Comparison of ENCODE assay signal across 9 cellular contexts in the genomic region with DNA sequence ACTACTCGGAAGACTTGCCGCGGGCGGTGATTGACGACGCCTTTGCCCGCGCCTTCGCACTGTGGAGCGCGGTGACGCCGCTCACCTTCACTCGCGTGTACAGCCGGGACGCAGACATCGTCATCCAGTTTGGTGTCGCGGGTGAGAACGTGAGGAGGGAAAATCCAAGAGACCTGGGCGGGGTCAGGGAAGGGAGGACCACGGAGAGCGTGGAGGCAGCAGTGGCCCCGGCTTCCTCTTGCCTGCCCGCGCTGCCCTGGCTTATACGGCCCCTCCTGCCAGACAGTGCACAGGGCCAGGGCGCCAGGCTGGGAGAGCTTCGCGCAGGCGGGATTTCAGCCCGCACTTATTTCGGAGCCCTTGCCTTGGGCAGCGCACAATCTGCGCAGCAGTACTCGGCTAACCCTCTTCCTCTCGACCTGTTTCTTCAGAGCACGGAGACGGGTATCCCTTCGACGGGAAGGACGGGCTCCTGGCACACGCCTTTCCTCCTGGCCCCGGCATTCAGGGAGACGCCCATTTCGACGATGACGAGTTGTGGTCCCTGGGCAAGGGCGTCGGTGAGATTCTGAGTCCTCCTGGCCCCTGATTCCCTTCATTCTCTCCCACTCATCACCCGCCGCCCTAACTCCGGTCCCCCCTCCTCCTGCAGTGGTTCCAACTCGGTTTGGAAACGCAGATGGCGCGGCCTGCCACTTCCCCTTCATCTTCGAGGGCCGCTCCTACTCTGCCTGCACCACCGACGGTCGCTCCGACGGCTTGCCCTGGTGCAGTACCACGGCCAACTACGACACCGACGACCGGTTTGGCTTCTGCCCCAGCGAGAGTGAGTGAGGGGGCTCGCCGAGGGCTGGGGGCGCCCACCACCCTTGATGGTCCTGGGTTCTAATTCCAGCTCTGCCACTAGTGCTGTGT. TPM values are rescaled to one million over a fixed set of nuclear protein-coding genes. Genes with fewer than 3 reads are reported as not detected.
DNase-seq lines count a peak whose midpoint lies in the region; ATAC-seq and TF ChIP-seq lines count a peak whose summit lies in the region.
"Had no signal": no experiment of that assay in that cellular context is flagged by ENCODE, and none has a peak within 500 bp of the region (broad histone marks: within the 10 kb centered on the region; RNA-seq: fewer than 3 reads in every experiment).

No MANE protein-coding gene starts in this region.

- TF ChIP-seq CTCF in gastrocnemius medialis (IDR thresholded peaks at IDR 0.05 in 4 of 5, conservative IDR thresholded peaks at IDR 0.05 in 1 of 5) = no peak

- H3K36me3 ChIP-seq in gastrocnemius medialis = no peaks in the 10 kb centered on the region

- H3K27me3 ChIP-seq in gastrocnemius medialis = peaks cover 68 to 81% (median 71%) of the 10 kb centered on the region in 3 donors

- peaks cover 2% of the 10 kb centered on the region for H3K9me3 ChIP-seq in iPS-18c (ENCODE audit: control insufficient read depth, insufficient read depth, low read length)
- H3K9me3 ChIP-seq in gastrocnemius medialis = no peaks in the 10 kb centered on the region

- no peak overlapping the region for H3K27ac ChIP-seq in gastrocnemius medialis

- DNase-seq in NCI-H146 (lab: John Stamatoyannopoulos, UW) (peak; percentile 37), NCI-H146 treated with DMSO at 0.1 percent for 48 hours (lab: John Stamatoyannopoulos, UW; ENCODE audit: unreplicated experiment) (no peak), activated T-cell treated with anti-CD3 and anti-CD28 coated beads for 24 hours (ENCODE audit: low read depth) (peak; percentile 36), left lobe of liver (ENCODE audit: low spot score) (no peak), gastrocnemius medialis (no peak)
- DNase-seq in stimulated activated naive CD4-positive, alpha-beta T cell treated with Interleukin-2 at 50 U/mL for 16 hours (lab: John Stamatoyannopoulos, UW) = peak; percentile 42

- H3K4me3 ChIP-seq in iPS-18c (ENCODE audit: insufficient read depth, low read depth, low read length) = peak overlapping the region; percentile 20; the same call in 1 of the 2 replicates
- H3K4me3 ChIP-seq in gastrocnemius medialis = no peak overlapping the region

- in situ Hi-C loops in gastrocnemius medialis (cut with MboI; ENCODE audit: low sequenced_read_pairs in 4 of 4) = no loop called here

- intact Hi-C loops in gastrocnemius medialis (cut with DNase I; ENCODE audit: low total_unique reads) = no loop called here

- ATAC-seq in HG02981 (IDR thresholded peaks at IDR 0.05; ENCODE audit: unreplicated experiment) = no peak
- ATAC-seq in left lobe of liver = no peak
- no peak for ATAC-seq in gastrocnemius medialis

- TF ChIP-seq POLR2A in gastrocnemius medialis (IDR thresholded peaks at IDR 0.05) = no peak

- H3K4me1 ChIP-seq in gastrocnemius medialis = peaks cover 0 to 4% of the 10 kb centered on the region in 2 donors

RNA-seq across cellular contexts. Expression of a gene that starts 2.0 kb away (rescaled TPM):
- total RNA-seq in left lobe of liver (1.6 TPM), gastrocnemius medialis (1 to 10 TPM in 1 of 4 donors, under 1 TPM in 3; 0.51 to 1.4 (median 0.67) TPM)
- total RNA-seq: SK-MEL-5 had no signal

RNA-seq across cellular contexts. Expression of a gene that starts 18.3 kb away (rescaled TPM):
- total RNA-seq in left lobe of liver (not detected), gastrocnemius medialis (not detected)

RNA-seq across cellular contexts. Expression of a gene that starts 38.7 kb away (rescaled TPM):
- total RNA-seq in left lobe of liver (7.6 TPM), gastrocnemius medialis (10 to 100 TPM in 3 of 4 donors, 1 to 10 TPM in 1; 8.3 to 19.1 (median 12.7) TPM)

Comparison
In these comparisons a context has a peak if more than half of its experiments do, and no peak if none do; other contexts are left out.
1. DNase-seq: peak in NCI-H146 (single experiment), activated T-cell treated with anti-CD3 and anti-CD28 coated beads for 24 hours (single experiment) and stimulated activated naive CD4-positive, alpha-beta T cell treated with Interleukin-2 at 50 U/mL for 16 hours (single experiment); none in NCI-H146 treated with DMSO at 0.1 percent for 48 hours (single experiment), left lobe of liver (single experiment) and gastrocnemius medialis (0 of 2).